In genomic region chr9:113062932-113063310, GRCh38 we compare ENCODE assay signal across 9 cellular contexts. TPM values are rescaled to one million over a fixed set of nuclear protein-coding genes. Genes with fewer than 3 reads are reported as not detected.
DNase-seq lines count a peak whose midpoint lies in the region; ATAC-seq, FAIRE-seq and TF ChIP-seq lines count a peak whose summit lies in the region.
"Not testable (repeated sequence)": the region's sequence is repeated elsewhere in the genome, so short reads cannot be mapped to it uniquely, and the experiment has no call there.
"Had no signal": no experiment of that assay in that cellular context is flagged by ENCODE, and none has a peak within 500 bp of the region (broad histone marks: within the 10 kb centered on the region; RNA-seq: fewer than 3 reads in every experiment).

No MANE protein-coding gene starts in this region.

- not testable (repeated sequence) for H3K36me3 Mint-ChIP-seq in activated CD4-positive, alpha-beta T cell treated with anti-CD3 and anti-CD28 coated beads, Interleukin-2, amount 10 ng/mL, durations not matched to agents 24 days and 14 days (ENCODE audit: low read depth); stimulated activated effector memory CD8-positive, alpha-beta T cell treated with anti-CD3 and anti-CD28 coated beads, Interleukin-12 subunit alpha, Interleukin-12 subunit beta, amount 100 ng/mL, for 72 hours

- not testable (repeated sequence) for H3K27me3 ChIP-seq in GM12878 (replicated peaks in 1 of 2; ENCODE audit: control insufficient read depth in 2 of 2, insufficient read depth in 2 of 2, low read length in 1 of 2); right lobe of liver; aorta (ENCODE audit: control insufficient read depth in 1 of 2, insufficient read depth in 2 of 2, low read length in 1 of 2)

- H3K9me3 ChIP-seq in GM12878 (replicated peaks; ENCODE audit: control insufficient read depth, insufficient read depth, low read length); right lobe of liver: not testable (repeated sequence)
- peaks cover 10% of the 10 kb centered on the region for H3K9me3 ChIP-seq in aorta (ENCODE audit: control insufficient read depth, low read length)

- not testable (repeated sequence) for H3K79me2 ChIP-seq in GM12878 (ENCODE audit: control insufficient read depth, insufficient read depth, low read length)

- TF ChIP-seq EP300 in GM12878 (IDR thresholded peaks at IDR 0.05; ENCODE audit: borderline replicate concordance in 1 of 2, control insufficient read depth in 1 of 2, low read depth in 2 of 2, low read length in 2 of 2) = not testable (repeated sequence)

- not testable (repeated sequence) for H3K4me1 ChIP-seq in GM12878 (ENCODE audit: control insufficient read depth, insufficient read depth, low read length); right lobe of liver; aorta (ENCODE audit: control insufficient read depth in 1 of 2, insufficient read depth in 2 of 2, low read length in 2 of 2)

- DNase-seq in NB4 (ENCODE audit: low read depth) (peak; percentile 1), GM12878 (ENCODE audit: low read depth, low spot score) (peak; percentile 5), cardiac septum (ENCODE audit: low spot score) (peak; percentile 86), right lobe of liver (peak in 2 of 3 donors; percentile 24 to 28), aorta (peak; percentile 56 to 71)
- DNase-seq in activated CD4-positive, alpha-beta T cell treated with anti-CD3 and anti-CD28 coated beads, Interleukin-2, amount 10 ng/mL, durations not matched to agents 24 days and 14 days = peak; percentile 61
- peak; percentile 18 for DNase-seq in activated T-cell treated with anti-CD3 and anti-CD28 coated beads, Interleukin-2, amount 50 U/mL, for 1 hour
- peak; percentile 17 to 60 for DNase-seq in stimulated activated effector memory CD8-positive, alpha-beta T cell treated with anti-CD3 and anti-CD28 coated beads, Interleukin-12 subunit alpha, Interleukin-12 subunit beta, amount 100 ng/mL, for 72 hours (ENCODE audit: low spot score in 2 of 2)

- H2AFZ ChIP-seq in GM12878 (ENCODE audit: control insufficient read depth, low read depth, low read length) = not testable (repeated sequence)

- H3K4me3 Mint-ChIP-seq in activated CD4-positive, alpha-beta T cell treated with anti-CD3 and anti-CD28 coated beads, Interleukin-2, amount 10 ng/mL, durations not matched to agents 24 days and 14 days; stimulated activated effector memory CD8-positive, alpha-beta T cell treated with anti-CD3 and anti-CD28 coated beads, Interleukin-12 subunit alpha, Interleukin-12 subunit beta, amount 100 ng/mL, for 72 hours: not testable (repeated sequence)

- SMC1A ChIA-PET in GM12878 (lab: Charles Lee; ENCODE audit: uncharacterized antibody, unreplicated experiment) = not testable (repeated sequence)

- H3K27ac Mint-ChIP-seq in activated CD4-positive, alpha-beta T cell treated with anti-CD3 and anti-CD28 coated beads, Interleukin-2, amount 10 ng/mL, durations not matched to agents 24 days and 14 days; stimulated activated effector memory CD8-positive, alpha-beta T cell treated with anti-CD3 and anti-CD28 coated beads, Interleukin-12 subunit alpha, Interleukin-12 subunit beta, amount 100 ng/mL, for 72 hours: not testable (repeated sequence)

- H3K27me3 Mint-ChIP-seq in activated CD4-positive, alpha-beta T cell treated with anti-CD3 and anti-CD28 coated beads, Interleukin-2, amount 10 ng/mL, durations not matched to agents 24 days and 14 days = not testable (repeated sequence)

- BruUV-seq in GM12878 (replicated peaks; lab: Mats Ljungman, UMichigan) = not testable (repeated sequence)

- in situ Hi-C loops in GM12878 (cut with MboI) = not testable (repeated sequence)

- intact Hi-C loops in activated CD4-positive, alpha-beta T cell treated with anti-CD3 and anti-CD28 coated beads, Interleukin-2, amount 10 ng/mL, durations not matched to agents 24 days and 14 days (cut with micrococcal nuclease); GM12878 (cut with micrococcal nuclease; ENCODE audit: unreplicated experiment); cardiac septum (cut with DNase I); right lobe of liver (cut with DNase I); aorta (cut with DNase I): not testable (repeated sequence)

- H3K9me3 Mint-ChIP-seq in activated CD4-positive, alpha-beta T cell treated with anti-CD3 and anti-CD28 coated beads, Interleukin-2, amount 10 ng/mL, durations not matched to agents 24 days and 14 days; stimulated activated effector memory CD8-positive, alpha-beta T cell treated with anti-CD3 and anti-CD28 coated beads, Interleukin-12 subunit alpha, Interleukin-12 subunit beta, amount 100 ng/mL, for 72 hours: not testable (repeated sequence)

- 69% methylated on average over 12 of the region's 20 CpGs for WGBS in GM12878 (ENCODE audit: insufficient coverage, insufficient replicate concordance, low lambda C conversion rate, missing lambda C conversion rate)
- 69% methylated on average over 18 of the region's 20 CpGs for WGBS in right lobe of liver (ENCODE audit: insufficient coverage, low coverage, low lambda C conversion rate, missing lambda C conversion rate)
- 28 to 74% methylated on average over 17 to 18 of the region's 20 CpGs for WGBS in aorta, 2 donors

- RAD21 ChIA-PET in GM12878 (lab: Charles Lee; ENCODE audit: unreplicated experiment) = not testable (repeated sequence)

- TF ChIP-seq RAD21 in GM12878 (IDR thresholded peaks at IDR 0.05; ENCODE audit: insufficient read depth, low read depth, low read length) = not testable (repeated sequence)

- CTCF ChIA-PET in GM12878 (lab: Yijun Ruan, JAX) = not testable (repeated sequence)

- not testable (repeated sequence) for H3K4me3 ChIP-seq in NB4 (ENCODE audit: low read depth, low read length); GM12878; right lobe of liver; aorta (ENCODE audit: low read length in 2 of 2)

- H4K20me1 ChIP-seq in GM12878 (ENCODE audit: control insufficient read depth, insufficient read depth) = not testable (repeated sequence)

- H3K4me1 Mint-ChIP-seq in activated CD4-positive, alpha-beta T cell treated with anti-CD3 and anti-CD28 coated beads, Interleukin-2, amount 10 ng/mL, durations not matched to agents 24 days and 14 days; stimulated activated effector memory CD8-positive, alpha-beta T cell treated with anti-CD3 and anti-CD28 coated beads, Interleukin-12 subunit alpha, Interleukin-12 subunit beta, amount 100 ng/mL, for 72 hours: not testable (repeated sequence)

- not testable (repeated sequence) for FAIRE-seq in GM12878 (lab: Jason Lieb, UNC)

- not testable (repeated sequence) for H3K4me2 ChIP-seq in GM12878 (ENCODE audit: control insufficient read depth, insufficient read depth)

- not testable (repeated sequence) for ATAC-seq in GM12878; right lobe of liver; stimulated activated effector memory CD8-positive, alpha-beta T cell treated with anti-CD3 and anti-CD28 coated beads, Interleukin-12 subunit alpha, Interleukin-12 subunit beta, amount 100 ng/mL, for 72 hours; aorta (ENCODE audit: low FRiP score)

- not testable (repeated sequence) for H3K27ac ChIP-seq in GM12878 (ENCODE audit: control insufficient read depth, insufficient read depth); right lobe of liver; aorta (ENCODE audit: low read depth in 1 of 2, low read length in 2 of 2)

- not testable (repeated sequence) for TF ChIP-seq CTCF in NB4 (IDR thresholded peaks at IDR 0.05; ENCODE audit: low read depth, low read length); GM12878 (IDR thresholded peaks at IDR 0.05 in 2 of 3, conservative IDR thresholded peaks at IDR 0.05 in 1 of 3; ENCODE audit: control insufficient read depth in 2 of 3, extremely low read depth in 1 of 3, insufficient read depth in 1 of 3, low read depth in 3 of 3, low read length in 3 of 3); right lobe of liver (IDR thresholded peaks at IDR 0.05)

- not testable (repeated sequence) for H3K36me3 ChIP-seq in GM12878 (ENCODE audit: control insufficient read depth in 2 of 2, insufficient read depth in 2 of 2, low read length in 1 of 2); right lobe of liver; aorta (ENCODE audit: control insufficient read depth in 1 of 2, insufficient read depth in 2 of 2, low read length in 1 of 2)

- TF ChIP-seq POLR2A in NB4 (IDR thresholded peaks at IDR 0.05; ENCODE audit: extremely low read depth, insufficient read length); GM12878 (IDR thresholded peaks at IDR 0.05; ENCODE audit: low read depth, low read length); right lobe of liver (IDR thresholded peaks at IDR 0.05): not testable (repeated sequence)

- POLR2A ChIA-PET in GM12878 (lab: Charles Lee) = not testable (repeated sequence)

- not testable (repeated sequence) for H3K9ac ChIP-seq in GM12878 (ENCODE audit: control insufficient read depth, insufficient read depth, low read length)

RNA-seq across cellular contexts. Expression of gene ZFP37, which starts 6.4 kb away (rescaled TPM):
- 0.30 and 0.33 TPM in 2 replicates for total RNA-seq in activated CD4-positive, alpha-beta T cell treated with anti-CD3 and anti-CD28 coated beads, Interleukin-2, amount 10 ng/mL, durations not matched to agents 24 days and 14 days
- total RNA-seq in GM12878 (2013; cell fraction: nucleolus; rRNA removed) = not detected in 2 replicates
- 0.79 and 1.3 TPM in 2 replicates for total RNA-seq in GM12878 (2014; rRNA removed)
- 1.7 and 2.3 TPM in 2 replicates for total RNA-seq in GM12878 (2014; rRNA removed; fragmentation: Illumina TruSeq; extraction: Trizol)
- 1.3 and 1.6 TPM in 2 replicates for total RNA-seq in GM12878 (2021)
- 0.98 TPM for polyA plus RNA-seq in GM12878 (2011; ENCODE audit: low read depth)
- polyA plus RNA-seq in GM12878 (2011; rRNA removed) = not detected in 2 replicates
- not detected in 2 replicates for polyA plus RNA-seq in GM12878 (2011; cell fraction: cytosol; rRNA removed)
- not detected in 2 replicates for polyA plus RNA-seq in GM12878 (2011; cell fraction: nucleus; rRNA removed)
- polyA plus RNA-seq in GM12878 (2012) = 1.7 and 1.8 TPM in 2 replicates
- polyA plus RNA-seq in GM12878 (2014; fragmentation: Illumina TruSeq; extraction: Trizol) = 1.4 and 2.3 TPM in 2 replicates
- under 1 TPM; 0.47 to 0.60 TPM for polyA plus RNA-seq in GM12878 (2014; fragmentation: Nextera tagmentation; extraction: Ambion mirVana)
- polyA plus RNA-seq in GM12878 (2014; rRNA removed) = 0.66 and 0.81 TPM in 2 replicates
- 1 to 10 TPM; 1.4 to 1.6 TPM for polyA plus RNA-seq in GM12878 (2016; fragmentation: Nextera tagmentation; extraction: Ambion mirVana)
- not detected in 2 replicates for polyA minus RNA-seq in GM12878 (2011; rRNA and poly(A)+ RNA removed)
- polyA minus RNA-seq in GM12878 (2011; cell fraction: cytosol; rRNA and poly(A)+ RNA removed) = not detected in 2 replicates
- not detected in 2 replicates for polyA minus RNA-seq in GM12878 (2011; cell fraction: nucleus; rRNA and poly(A)+ RNA removed)
- total RNA-seq in cardiac septum = 2.0 TPM
- 1 to 10 TPM in 1 of 6 experiments, under 1 TPM in 5; 0.28 to 1.1 (median 0.41) TPM for total RNA-seq in right lobe of liver
- total RNA-seq in aorta = 1 to 10 TPM; 4.5 to 6.8 TPM
- polyA plus RNA-seq in aorta = 1 to 10 TPM in 1 of 2 donors, under 1 TPM in 1; 0.75 to 2.0 TPM

RNA-seq across cellular contexts. Expression of gene ZNF883, which starts 50.9 kb away (rescaled TPM):
- 0.24 TPM in 1 of 2 replicates, not detected in the other for total RNA-seq in activated CD4-positive, alpha-beta T cell treated with anti-CD3 and anti-CD28 coated beads, Interleukin-2, amount 10 ng/mL, durations not matched to agents 24 days and 14 days
- not detected in 2 replicates for total RNA-seq in GM12878 (2013; cell fraction: nucleolus; rRNA removed)
- total RNA-seq in GM12878 (2014; rRNA removed) (0.27 and 0.34 TPM in 2 replicates), GM12878 (2014; rRNA removed; fragmentation: Illumina TruSeq; extraction: Trizol) (0.18 and 0.55 TPM in 2 replicates), GM12878 (2021) (0.18 TPM in 1 of 2 replicates, not detected in the other), cardiac septum (2.4 TPM), right lobe of liver (under 1 TPM in 1 of 6 experiments, not detected in 5; 0.15 TPM), aorta (1 to 10 TPM; 1.5 to 2.1 TPM)
- 0.46 TPM for polyA plus RNA-seq in GM12878 (2011; ENCODE audit: low read depth)
- polyA plus RNA-seq in GM12878 (2011; rRNA removed) (0.10 and 0.27 TPM in 2 replicates), GM12878 (2014; fragmentation: Illumina TruSeq; extraction: Trizol) (0.43 and 1.2 TPM in 2 replicates), GM12878 (2014; fragmentation: Nextera tagmentation; extraction: Ambion mirVana) (under 1 TPM; 0.20 to 0.72 TPM), GM12878 (2014; rRNA removed) (0.31 and 0.33 TPM in 2 replicates), GM12878 (2016; fragmentation: Nextera tagmentation; extraction: Ambion mirVana) (under 1 TPM; 0.21 to 0.29 TPM), aorta (1 to 10 TPM; 1.0 to 1.9 TPM)
- polyA plus RNA-seq in GM12878 (2011; cell fraction: cytosol; rRNA removed) = 0.08 and 0.10 TPM in 2 replicates
- polyA plus RNA-seq in GM12878 (2011; cell fraction: nucleus; rRNA removed) = 0.07 TPM in 2 replicates
- 0.47 and 0.55 TPM in 2 replicates for polyA plus RNA-seq in GM12878 (2012)
- polyA minus RNA-seq in GM12878 (2011; rRNA and poly(A)+ RNA removed) = 0.36 and 0.37 TPM in 2 replicates
- not detected in 2 replicates for polyA minus RNA-seq in GM12878 (2011; cell fraction: cytosol; rRNA and poly(A)+ RNA removed)
- polyA minus RNA-seq in GM12878 (2011; cell fraction: nucleus; rRNA and poly(A)+ RNA removed) = not detected in 2 replicates
- total RNA-seq: OCI-LY7 had no signal

Comparison
In these comparisons a context has a peak if more than half of its experiments do, and no peak if none do; other contexts are left out.
1. DNase-seq: peak in every context shown above with its lines; median percentile 86 in cardiac septum; 64 in aorta; 61 in activated CD4-positive, alpha-beta T cell treated with anti-CD3 and anti-CD28 coated beads, Interleukin-2, amount 10 ng/mL, durations not matched to agents 24 days and 14 days; 38 in stimulated activated effector memory CD8-positive, alpha-beta T cell treated with anti-CD3 and anti-CD28 coated beads, Interleukin-12 subunit alpha, Interleukin-12 subunit beta, amount 100 ng/mL, for 72 hours; 26 in right lobe of liver; 18 in activated T-cell treated with anti-CD3 and anti-CD28 coated beads, Interleukin-2, amount 50 U/mL, for 1 hour; 5 in GM12878; 1 in NB4.